Comparison of ENCODE assay signal across 9 cellular contexts in the genomic region with DNA sequence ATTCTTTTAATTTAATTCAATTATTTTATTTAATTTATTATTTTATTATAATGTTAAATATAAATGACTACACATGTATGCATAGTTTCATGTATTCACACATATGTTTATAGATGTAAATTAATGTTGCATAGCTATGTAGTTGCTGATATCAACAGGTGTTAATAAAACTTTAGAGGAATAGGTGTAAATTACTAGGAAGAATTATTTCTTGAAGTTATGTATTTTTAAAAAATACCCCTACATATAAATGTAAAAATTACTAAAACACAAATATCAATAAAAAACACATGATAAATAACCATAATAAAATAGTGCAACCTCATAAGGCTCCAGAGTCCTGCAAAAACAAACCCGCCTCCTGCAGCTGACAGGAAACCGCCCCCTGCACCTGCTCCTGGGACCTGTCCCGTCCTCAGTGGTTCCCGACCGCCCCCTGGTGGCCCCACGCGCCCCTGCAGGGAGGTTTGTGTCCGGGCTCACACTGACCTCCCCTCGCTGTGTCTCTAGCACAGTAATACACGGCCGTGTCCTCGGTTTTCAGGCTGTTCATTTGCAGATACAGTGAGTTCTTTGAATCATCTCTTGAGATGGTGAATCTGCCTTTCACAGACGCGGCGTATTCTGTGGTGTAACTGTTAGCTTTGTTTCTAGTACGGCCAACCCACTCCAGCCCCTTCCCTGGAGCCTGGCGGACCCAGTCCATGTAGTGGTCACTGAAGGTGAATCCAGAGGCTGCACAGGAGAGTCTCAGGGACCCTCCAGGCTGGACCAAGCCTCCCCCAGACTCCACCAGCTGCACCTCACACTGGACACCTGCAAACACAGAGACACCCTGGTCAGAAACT.
A peak's percentile ranks its signal among the peaks of the same experiment; 100 is the strongest.
DNase-seq lines count a peak whose midpoint lies in the region; ATAC-seq and TF ChIP-seq lines count a peak whose summit lies in the region.
"Had no signal": no experiment of that assay in that cellular context is flagged by ENCODE, and none has a peak within 500 bp of the region (broad histone marks: within the 10 kb centered on the region; RNA-seq: fewer than 3 reads in every experiment).

No MANE protein-coding gene starts in this region.

- no peaks in the 10 kb centered on the region for H3K36me3 ChIP-seq in Panc1 (ENCODE audit: control insufficient read depth, insufficient read depth, low read length)

- in situ Hi-C loops in Panc1 (cut with HindIII; ENCODE audit: low pct_unique_long_range_greater_than_20kb, low sequenced_read_pairs) = no loop called here

- no peaks in the 10 kb centered on the region for H3K36me3 Mint-ChIP-seq in activated T-helper 1 cell treated with anti-CD3 and anti-CD28 coated beads, Interleukin-12 subunit alpha, Interleukin-12 subunit beta, Interleukin-2, Interleukin-4 antibody, amounts not matched to agents 30 ng/mL and 10 ng/mL and 1 ng/mL, durations not matched to agents 14 hours and 24 hours and 36 hours (ENCODE audit: low read depth)

- H3K27ac ChIP-seq in Panc1 (ENCODE audit: low read length) (no peak overlapping the region), right cardiac atrium (ENCODE audit: low read length) (no peak overlapping the region)

- H3K9me3 Mint-ChIP-seq in activated T-helper 1 cell treated with anti-CD3 and anti-CD28 coated beads, Interleukin-12 subunit alpha, Interleukin-12 subunit beta, Interleukin-2, Interleukin-4 antibody, amounts not matched to agents 30 ng/mL and 10 ng/mL and 1 ng/mL, durations not matched to agents 14 hours and 24 hours and 36 hours = no peaks in the 10 kb centered on the region

- peaks cover 11% of the 10 kb centered on the region for H3K4me1 Mint-ChIP-seq in activated T-helper 1 cell treated with anti-CD3 and anti-CD28 coated beads, Interleukin-12 subunit alpha, Interleukin-12 subunit beta, Interleukin-2, Interleukin-4 antibody, amounts not matched to agents 30 ng/mL and 10 ng/mL and 1 ng/mL, durations not matched to agents 14 hours and 24 hours and 36 hours (ENCODE audit: low read depth)

- no peak overlapping the region for H3K27ac Mint-ChIP-seq in activated T-helper 1 cell treated with anti-CD3 and anti-CD28 coated beads, Interleukin-12 subunit alpha, Interleukin-12 subunit beta, Interleukin-2, Interleukin-4 antibody, amounts not matched to agents 30 ng/mL and 10 ng/mL and 1 ng/mL, durations not matched to agents 14 hours and 24 hours and 36 hours

- no peak overlapping the region for H3K4me3 Mint-ChIP-seq in activated T-helper 1 cell treated with anti-CD3 and anti-CD28 coated beads, Interleukin-12 subunit alpha, Interleukin-12 subunit beta, Interleukin-2, Interleukin-4 antibody, amounts not matched to agents 30 ng/mL and 10 ng/mL and 1 ng/mL, durations not matched to agents 14 hours and 24 hours and 36 hours

- POLR2A ChIA-PET in Panc1 (lab: Charles Lee) = no interaction called here

- no peaks in the 10 kb centered on the region for H3K9me3 ChIP-seq in Panc1 (ENCODE audit: control insufficient read depth, insufficient read depth, low read depth, low read length)
- no peaks in the 10 kb centered on the region for H3K9me3 ChIP-seq in right cardiac atrium (ENCODE audit: control insufficient read depth, low read length)

- CTCF ChIA-PET in Panc1 (lab: Charles Lee) = interaction anchor here (0.9 kb wide), 1 partner anchor 40 kb away, joined by 3 read pairs; no protein-coding TSS in a partner anchor

- DNase-seq in D341Med (ENCODE audit: low spot score) (peak; percentile 72), Panc1 (ENCODE audit: low read depth, low spot score) (no peak), right cardiac atrium (peak; percentile 28 to 80 (median 71)), NCI-H2227 (lab: John Stamatoyannopoulos, UW; ENCODE audit: unreplicated experiment) (no peak)
- peak; percentile 63 for DNase-seq in activated T-helper 1 cell treated with anti-CD3 and anti-CD28 coated beads, Interleukin-12 subunit alpha, Interleukin-12 subunit beta, Interleukin-2, Interleukin-4 antibody, amounts not matched to agents 30 ng/mL and 10 ng/mL and 1 ng/mL, durations not matched to agents 14 hours and 24 hours and 36 hours (ENCODE audit: low spot score)
- DNase-seq in stimulated activated CD4-positive, alpha-beta T cell treated with anti-CD3 and anti-CD28 coated beads, TNF-alpha, amount 100 ng/mL, for 24 hours (ENCODE audit: low read depth in 3 of 3) = peak; percentile 59 to 79 (median 62)
- DNase-seq: IMR-90 had no signal

- BruUV-seq in Panc1 (replicated peaks; lab: Mats Ljungman, UMichigan) = no TSS peak

- H3K27me3 ChIP-seq in Panc1 (ENCODE audit: control insufficient read depth, insufficient read depth, low read length) (no peaks in the 10 kb centered on the region), right cardiac atrium (ENCODE audit: control insufficient read depth, insufficient read depth) (no peaks in the 10 kb centered on the region)

- H3K4me3 ChIP-seq in Panc1 (ENCODE audit: low read depth in 2 of 2, low read length in 2 of 2) (no peak overlapping the region), right cardiac atrium (ENCODE audit: low read length) (no peak overlapping the region)

- WGBS in right cardiac atrium = 41% methylated on average over 17 of the region's 17 CpGs

- peak; percentile 73 for ATAC-seq in HG03354 (IDR thresholded peaks at IDR 0.05; ENCODE audit: poor library complexity, severe bottlenecking, unreplicated experiment)
- ATAC-seq in Panc1 = peak; percentile 68; the same call in 1 of the 2 replicates
- ATAC-seq in right cardiac atrium = no peak
- ATAC-seq in GM21360 (IDR thresholded peaks at IDR 0.05; ENCODE audit: unreplicated experiment) = no peak

- peaks cover 27% of the 10 kb centered on the region for H3K27me3 Mint-ChIP-seq in activated T-helper 1 cell treated with anti-CD3 and anti-CD28 coated beads, Interleukin-12 subunit alpha, Interleukin-12 subunit beta, Interleukin-2, Interleukin-4 antibody, amounts not matched to agents 30 ng/mL and 10 ng/mL and 1 ng/mL, durations not matched to agents 14 hours and 24 hours and 36 hours (ENCODE audit: insufficient read depth)

- intact Hi-C loops in Panc1 (cut with micrococcal nuclease; ENCODE audit: unreplicated experiment) = no loop called here
- intact Hi-C loops in activated T-helper 1 cell treated with anti-CD3 and anti-CD28 coated beads, Interleukin-12 subunit alpha, Interleukin-12 subunit beta, Interleukin-2, Interleukin-4 antibody, amounts not matched to agents 30 ng/mL and 10 ng/mL and 1 ng/mL, durations not matched to agents 14 hours and 24 hours and 36 hours (cut with micrococcal nuclease) = no loop called here
- intact Hi-C loops in right cardiac atrium (cut with DNase I) = no loop called here

- no peaks in the 10 kb centered on the region for H3K4me1 ChIP-seq in Panc1 (ENCODE audit: control insufficient read depth, insufficient read depth, low read length)
- H3K4me1 ChIP-seq in right cardiac atrium (ENCODE audit: control insufficient read depth, insufficient read depth, low read length) = no peaks in the 10 kb centered on the region

- TF ChIP-seq CTCF in Panc1 (IDR thresholded peaks at IDR 0.05) = peak; percentile 92

Comparison
In these comparisons a context has a peak if more than half of its experiments do, and no peak if none do; other contexts are left out.
1. DNase-seq: peak in D341Med (single experiment), activated T-helper 1 cell treated with anti-CD3 and anti-CD28 coated beads, Interleukin-12 subunit alpha, Interleukin-12 subunit beta, Interleukin-2, Interleukin-4 antibody, amounts not matched to agents 30 ng/mL and 10 ng/mL and 1 ng/mL, durations not matched to agents 14 hours and 24 hours and 36 hours (single experiment), right cardiac atrium (3 of 3) and stimulated activated CD4-positive, alpha-beta T cell treated with anti-CD3 and anti-CD28 coated beads, TNF-alpha, amount 100 ng/mL, for 24 hours (3 of 3); none in Panc1 (single experiment) and NCI-H2227 (single experiment).
2. ATAC-seq: peak in HG03354 (single experiment) and Panc1 (single experiment); none in right cardiac atrium (0 of 2) and GM21360 (single experiment).